18 cellular contexts compared by ENCODE assay signal in genomic region chr3:71759401-71759800, GRCh38. TPM values are rescaled to one million over a fixed set of nuclear protein-coding genes. Genes with fewer than 3 reads are reported as not detected.
"Had no signal": no experiment of that assay in that cellular context is flagged by ENCODE, and none has a peak within 500 bp of the region (broad histone marks: within the 10 kb centered on the region; RNA-seq: fewer than 3 reads in every experiment).

No MANE protein-coding gene starts in this region.

- FAIRE-seq: endothelial cell of umbilical vein had no signal

- H3K9me3 ChIP-seq: esophagus muscularis mucosa, gastroesophageal sphincter, heart left ventricle, sigmoid colon had no signal

- H3K4me1 Mint-ChIP-seq: memory B cell had no signal

- H3K36me3 Mint-ChIP-seq: activated naive CD8-positive, alpha-beta T cell; memory B cell had no signal

- H3K27ac Mint-ChIP-seq: activated naive CD8-positive, alpha-beta T cell; activated T-helper 1 cell treated with anti-CD3 and anti-CD28 coated beads, Interleukin-12 subunit alpha, Interleukin-12 subunit beta, Interleukin-2, Interleukin-4 antibody, amounts not matched to agents 30 ng/mL and 10 ng/mL and 1 ng/mL, durations not matched to agents 14 hours and 24 hours and 36 hours; memory B cell; stimulated activated naive B cell treated with anti-CD40 and anti-IgM and Interleukin-4, amounts not matched to agents 10 μg/mL and 1 μg/mL and 100 μg/mL, for 72 hours had no signal

- H3K4me3 ChIP-seq: esophagus muscularis mucosa, gastroesophageal sphincter, heart left ventricle, sigmoid colon had no signal

- H3K27ac ChIP-seq: esophagus muscularis mucosa, gastroesophageal sphincter, heart left ventricle, sigmoid colon had no signal

- ATAC-seq: gastroesophageal sphincter; left ventricle myocardium superior; stimulated activated naive B cell treated with anti-CD40 and anti-IgM and Interleukin-4, amounts not matched to agents 10 μg/mL and 1 μg/mL and 100 μg/mL, for 72 hours had no signal

- H3K9me3 Mint-ChIP-seq: activated T-helper 1 cell treated with anti-CD3 and anti-CD28 coated beads, Interleukin-12 subunit alpha, Interleukin-12 subunit beta, Interleukin-2, Interleukin-4 antibody, amounts not matched to agents 30 ng/mL and 10 ng/mL and 1 ng/mL, durations not matched to agents 14 hours and 24 hours and 36 hours; stimulated activated naive B cell treated with anti-CD40 and anti-IgM and Interleukin-4, amounts not matched to agents 10 μg/mL and 1 μg/mL and 100 μg/mL, for 72 hours had no signal

- H3K36me3 ChIP-seq: esophagus muscularis mucosa, gastroesophageal sphincter, heart left ventricle, sigmoid colon had no signal

- H3K4me3 Mint-ChIP-seq: activated naive CD8-positive, alpha-beta T cell; activated T-helper 1 cell treated with anti-CD3 and anti-CD28 coated beads, Interleukin-12 subunit alpha, Interleukin-12 subunit beta, Interleukin-2, Interleukin-4 antibody, amounts not matched to agents 30 ng/mL and 10 ng/mL and 1 ng/mL, durations not matched to agents 14 hours and 24 hours and 36 hours; memory B cell; stimulated activated naive B cell treated with anti-CD40 and anti-IgM and Interleukin-4, amounts not matched to agents 10 μg/mL and 1 μg/mL and 100 μg/mL, for 72 hours had no signal

- DNase-seq: activated CD4-positive, alpha-beta T cell treated with anti-CD3 and anti-CD28 coated beads for 1 hour; activated CD4-positive, alpha-beta T cell treated with anti-CD3 and anti-CD28 coated beads, Interleukin-2, amount 50 U/mL, for 48 hours; dermis blood vessel endothelial cell; effector memory CD4-positive, alpha-beta T cell; heart left ventricle; kidney glomerular epithelial cell; left ventricle myocardium superior; sigmoid colon; stimulated activated CD4-positive, alpha-beta T cell treated with anti-CD3 and anti-CD28 coated beads, Interleukin-4, amount 100 ng/mL, for 4 hours; stimulated activated naive B cell treated with anti-CD40 and anti-IgM and Interleukin-4, amounts not matched to agents 10 μg/mL and 1 μg/mL and 100 μg/mL, for 72 hours; T-helper 1 cell had no signal

RNA-seq across cellular contexts. Expression of gene GPR27, which starts 5.7 kb away (rescaled TPM):
- total RNA-seq: dermis blood vessel endothelial cell, endothelial cell of umbilical vein had no signal

RNA-seq across cellular contexts. Expression of gene PROK2, which starts 25.5 kb away (rescaled TPM):
- total RNA-seq: activated T-helper 1 cell treated with anti-CD3 and anti-CD28 coated beads, Interleukin-12 subunit alpha, Interleukin-12 subunit beta, Interleukin-2, Interleukin-4 antibody, amounts not matched to agents 30 ng/mL and 10 ng/mL and 1 ng/mL, durations not matched to agents 14 hours and 24 hours and 36 hours; chondrocyte; dermis blood vessel endothelial cell; endothelial cell of umbilical vein; sigmoid colon had no signal
- polyA plus RNA-seq: endothelial cell of umbilical vein had no signal
